21 cellular contexts compared by ENCODE assay signal in the genomic region with DNA sequence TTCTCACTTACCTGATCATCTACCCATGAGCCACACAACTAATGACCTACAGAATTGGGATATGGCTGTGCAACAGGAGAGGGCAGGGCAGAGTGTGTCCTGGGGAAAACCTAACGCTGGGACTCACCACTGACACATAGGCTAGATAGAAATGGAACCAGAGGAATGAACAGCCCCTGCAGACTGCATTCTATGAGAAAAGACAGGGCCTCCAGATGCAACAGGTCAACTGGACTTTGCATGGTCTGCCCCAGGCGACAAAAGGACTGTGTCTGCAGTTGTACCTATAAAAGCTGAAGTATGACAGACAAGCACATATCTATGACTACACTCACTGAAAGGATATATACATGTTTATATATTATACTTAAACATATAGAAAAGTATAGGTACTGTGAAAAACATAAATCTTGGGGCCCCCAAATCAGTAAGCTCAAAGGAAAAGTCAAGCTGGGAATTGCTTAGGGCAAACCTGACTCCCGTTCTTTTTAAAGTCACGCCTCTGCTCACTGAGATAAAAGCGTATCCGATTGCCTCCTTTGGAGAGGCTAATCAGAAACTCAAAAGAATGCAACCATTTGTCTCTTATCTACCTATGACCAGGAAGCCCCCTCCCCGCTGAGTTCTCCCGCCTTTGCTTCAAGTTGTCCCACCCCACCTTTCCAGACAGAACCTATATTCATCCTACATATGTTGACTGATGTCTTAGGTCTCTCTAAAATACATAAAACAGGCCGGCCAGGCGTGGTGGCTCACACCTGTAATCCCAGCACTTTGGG.
DNase-seq lines count a peak whose midpoint lies in the region; ATAC-seq and TF ChIP-seq lines count a peak whose summit lies in the region.
"Had no signal": no experiment of that assay in that cellular context is flagged by ENCODE, and none has a peak within 500 bp of the region (broad histone marks: within the 10 kb centered on the region; RNA-seq: fewer than 3 reads in every experiment).

No MANE protein-coding gene starts in this region.

- no peak for ATAC-seq in Panc1
- ATAC-seq: GM23338, HCT116 had no signal

- no peak for TF ChIP-seq CTCF in H9 (conservative IDR thresholded peaks at IDR 0.05)
- no peak for TF ChIP-seq CTCF in Panc1 (IDR thresholded peaks at IDR 0.05)
- TF ChIP-seq CTCF in endothelial cell (IDR thresholded peaks at IDR 0.05; ENCODE audit: unreplicated experiment) = no peak
- no peak for TF ChIP-seq CTCF in nephron progenitor cell (IDR thresholded peaks at IDR 0.05)
- no peak for TF ChIP-seq CTCF in adrenal gland (IDR thresholded peaks at IDR 0.05)

- H3T11ph ChIP-seq in H9 (ENCODE audit: low read length) = no peak overlapping the region

- H4K8ac ChIP-seq in H9 (replicated peaks; ENCODE audit: insufficient read length, low read depth, low read length) = no peak overlapping the region

- TF ChIP-seq POLR2A in adrenal gland (IDR thresholded peaks at IDR 0.05) = no peak

- peak overlapping the region; percentile 92 for H2AK5ac ChIP-seq in H9 (ENCODE audit: insufficient read length, low read length)

- DNase-seq in H9 = no peak
- no peak for DNase-seq in Panc1 (ENCODE audit: low read depth, low spot score)
- DNase-seq in endothelial cell (ENCODE audit: low spot score) = no peak
- DNase-seq in nephron progenitor cell = no peak
- no peak for DNase-seq in adrenal gland
- DNase-seq in activated T-helper 2 cell treated with anti-CD3 and anti-CD28 coated beads, Interferon-gamma antibody, Interleukin-2, Interleukin-4, amounts not matched to agents 10 μg/mL and 5 μg/mL and 100 μg/mL, durations not matched to agents 14 hours and 24 hours and 36 hours (ENCODE audit: low spot score) = no peak
- DNase-seq in OCI-M1 (lab: John Stamatoyannopoulos, UW) = no peak
- DNase-seq: Caco-2; CD4-positive, alpha-beta memory T cell; GF-D8; NCI-H1092 treated with DMSO at 0.1 percent for 48 hours; NCI-H1436 treated with DMSO at 0.1 percent for 48 hours; NCI-H1930; NCI-H226; NCI-H510A treated with DMSO at 0.1 percent for 48 hours; NCI-H748 treated with DMSO at 0.1 percent for 48 hours; SIG-M5; SK-N-SH had no signal

- BruUV-seq in Panc1 (replicated peaks; lab: Mats Ljungman, UMichigan) = no TSS peak

- no peak overlapping the region for H3K14ac ChIP-seq in H9 (ENCODE audit: insufficient read depth, low read length)

- POLR2A ChIA-PET in Panc1 (lab: Charles Lee) = no interaction called here

- H3K4me3 ChIP-seq in Panc1 (ENCODE audit: low read depth in 2 of 2, low read length in 2 of 2) (no peak overlapping the region), adrenal gland (no peak overlapping the region)
- H3K4me3 ChIP-seq: GM23338 had no signal

- H3K18ac ChIP-seq in H9 (ENCODE audit: insufficient read length, low read depth, low read length) = no peak overlapping the region

- no peak overlapping the region for H3K9ac ChIP-seq in H9 (ENCODE audit: extremely low read depth, insufficient read length, low read length)
- H3K9ac ChIP-seq: KMS-11, SK-N-SH had no signal

- no peak overlapping the region for H3K23ac ChIP-seq in H9 (ENCODE audit: insufficient read length, low read depth, low read length)

- H3K9me3 ChIP-seq in H9 (ENCODE audit: control insufficient read depth, low read depth, low read length) = no peaks in the 10 kb centered on the region
- no peaks in the 10 kb centered on the region for H3K9me3 ChIP-seq in Panc1 (ENCODE audit: control insufficient read depth, insufficient read depth, low read depth, low read length)
- H3K9me3 ChIP-seq in adrenal gland (replicated peaks in 1 of 3) = no peaks in the 10 kb centered on the region
- H3K9me3 ChIP-seq: Caco-2, SK-N-SH had no signal

- no peak overlapping the region for H3K56ac ChIP-seq in H9 (ENCODE audit: insufficient read length, low read depth, low read length)

- H3K9me3 Mint-ChIP-seq in H9 = peaks cover 0 to 2% of the 10 kb centered on the region in 2 experiments; a peak in 1 of 5 replicates
- H3K9me3 Mint-ChIP-seq in endothelial cell (ENCODE audit: unreplicated experiment) = no peaks in the 10 kb centered on the region
- peaks cover 5% of the 10 kb centered on the region for H3K9me3 Mint-ChIP-seq in nephron progenitor cell
- no peaks in the 10 kb centered on the region for H3K9me3 Mint-ChIP-seq in activated T-helper 2 cell treated with anti-CD3 and anti-CD28 coated beads, Interferon-gamma antibody, Interleukin-2, Interleukin-4, amounts not matched to agents 10 μg/mL and 5 μg/mL and 100 μg/mL, durations not matched to agents 14 hours and 24 hours and 36 hours
- H3K9me3 Mint-ChIP-seq: GM23338 had no signal

- H3K27me3 ChIP-seq in H9 (ENCODE audit: insufficient read depth, low read length) (no peaks in the 10 kb centered on the region), Panc1 (ENCODE audit: control insufficient read depth, insufficient read depth, low read length) (no peaks in the 10 kb centered on the region), adrenal gland (no peaks in the 10 kb centered on the region)

- H3K4ac ChIP-seq in H9 (ENCODE audit: low read depth, low read length) = no peak overlapping the region

- no peaks in the 10 kb centered on the region for H3K23me2 ChIP-seq in H9 (ENCODE audit: insufficient read length, low read depth, low read length, poor library complexity, severe bottlenecking)

- H3K4me1 ChIP-seq in H9 (ENCODE audit: insufficient read depth, low read length) (peaks cover 12% of the 10 kb centered on the region; the same call in 1 of the 2 replicates), Panc1 (ENCODE audit: control insufficient read depth, insufficient read depth, low read length) (peaks cover 43% of the 10 kb centered on the region), adrenal gland (replicated peaks in 1 of 2) (peaks cover 0 to 17% of the 10 kb centered on the region in 2 donors)

- no peaks in the 10 kb centered on the region for H4K20me1 ChIP-seq in H9 (ENCODE audit: control insufficient read depth, insufficient read depth, insufficient read length)

- H3K27me3 Mint-ChIP-seq in H9 (ENCODE audit: low read depth) (no peaks in the 10 kb centered on the region), endothelial cell (ENCODE audit: unreplicated experiment) (no peaks in the 10 kb centered on the region), nephron progenitor cell (ENCODE audit: low read depth, poor library complexity) (no peaks in the 10 kb centered on the region)
- peaks cover 4% of the 10 kb centered on the region for H3K27me3 Mint-ChIP-seq in activated T-helper 2 cell treated with anti-CD3 and anti-CD28 coated beads, Interferon-gamma antibody, Interleukin-2, Interleukin-4, amounts not matched to agents 10 μg/mL and 5 μg/mL and 100 μg/mL, durations not matched to agents 14 hours and 24 hours and 36 hours (ENCODE audit: low read depth)
- H3K27me3 Mint-ChIP-seq: CD4-positive, alpha-beta memory T cell had no signal

- H3K27ac ChIP-seq in H9 (ENCODE audit: insufficient read length, low read depth, low read length) (peak overlapping the region; percentile 37), Panc1 (ENCODE audit: low read length) (peak overlapping the region; percentile 31; the same call in 1 of the 2 replicates), adrenal gland (no peak overlapping the region)
- H3K27ac ChIP-seq: KMS-11 had no signal

- H3K4me1 Mint-ChIP-seq in H9 (peaks cover 38 to 53% of the 10 kb centered on the region in 2 experiments), endothelial cell (ENCODE audit: unreplicated experiment) (peaks cover 44% of the 10 kb centered on the region), nephron progenitor cell (peaks cover 46% of the 10 kb centered on the region)
- no peaks in the 10 kb centered on the region for H3K4me1 Mint-ChIP-seq in activated T-helper 2 cell treated with anti-CD3 and anti-CD28 coated beads, Interferon-gamma antibody, Interleukin-2, Interleukin-4, amounts not matched to agents 10 μg/mL and 5 μg/mL and 100 μg/mL, durations not matched to agents 14 hours and 24 hours and 36 hours (ENCODE audit: low read depth)
- H3K4me1 Mint-ChIP-seq: CD4-positive, alpha-beta memory T cell had no signal

- H3K4me2 ChIP-seq in H9 (ENCODE audit: insufficient read depth, insufficient read length, low read length) = no peak overlapping the region
- H3K4me2 ChIP-seq: GM23338, KMS-11, SK-N-SH had no signal

- CTCF ChIA-PET in Panc1 (lab: Charles Lee) = no interaction called here

- H2BK120ac ChIP-seq in H9 (ENCODE audit: low read depth, low read length, poor library complexity, severe bottlenecking) = no peak overlapping the region

- peak overlapping the region; percentile 85 for H4K5ac ChIP-seq in H9 (ENCODE audit: insufficient read length, low read depth, low read length)

- peak overlapping the region; percentile 5 to 92 (median 44); a peak in 5 of 7 replicates for H3K27ac Mint-ChIP-seq in H9
- H3K27ac Mint-ChIP-seq in endothelial cell (ENCODE audit: unreplicated experiment) = peak overlapping the region; percentile 25
- peak overlapping the region; percentile 91 for H3K27ac Mint-ChIP-seq in nephron progenitor cell
- H3K27ac Mint-ChIP-seq in activated T-helper 2 cell treated with anti-CD3 and anti-CD28 coated beads, Interferon-gamma antibody, Interleukin-2, Interleukin-4, amounts not matched to agents 10 μg/mL and 5 μg/mL and 100 μg/mL, durations not matched to agents 14 hours and 24 hours and 36 hours = no peak overlapping the region
- H3K27ac Mint-ChIP-seq: CD4-positive, alpha-beta memory T cell; GM23338 had no signal

- no CpG with 5 or more reads among the region's 10 CpGs for WGBS in H9 (ENCODE audit: extremely low coverage, insufficient read length, low lambda C conversion rate)
- WGBS in adrenal gland, 4 donors = 95 to 98% (median 97%) methylated on average over 10 of the region's 10 CpGs

- H2BK5ac ChIP-seq in H9 (ENCODE audit: insufficient read length, low read length) = no peak overlapping the region

- H3K36me3 Mint-ChIP-seq in H9 (ENCODE audit: insufficient read depth in 1 of 3, low read depth in 3 of 3) = no peaks in the 10 kb centered on the region; a peak in 1 of 7 replicates
- peaks cover 10% of the 10 kb centered on the region for H3K36me3 Mint-ChIP-seq in endothelial cell (ENCODE audit: low read depth, unreplicated experiment)
- H3K36me3 Mint-ChIP-seq in nephron progenitor cell (ENCODE audit: low read depth) = peaks cover 23% of the 10 kb centered on the region
- H3K36me3 Mint-ChIP-seq in activated T-helper 2 cell treated with anti-CD3 and anti-CD28 coated beads, Interferon-gamma antibody, Interleukin-2, Interleukin-4, amounts not matched to agents 10 μg/mL and 5 μg/mL and 100 μg/mL, durations not matched to agents 14 hours and 24 hours and 36 hours (ENCODE audit: low read depth) = no peaks in the 10 kb centered on the region

- H2BK20ac ChIP-seq in H9 (ENCODE audit: low read depth, low read length, poor library complexity, severe bottlenecking) = no peak overlapping the region

- no peak overlapping the region for H2BK15ac ChIP-seq in H9 (ENCODE audit: low read depth, low read length)

- H2AFZ ChIP-seq in H9 (ENCODE audit: low read length) = no peak overlapping the region
- H2AFZ ChIP-seq: GM23338 had no signal

- H3K79me2 ChIP-seq in H9 (ENCODE audit: insufficient read depth, low read length) = peaks cover 5% of the 10 kb centered on the region; the same call in 1 of the 2 replicates

- H2BK12ac ChIP-seq in H9 (ENCODE audit: insufficient read length, low read depth, low read length) = no peak overlapping the region

- intact Hi-C loops in Panc1 (cut with micrococcal nuclease; ENCODE audit: unreplicated experiment) = no loop called here
- intact Hi-C loops in adrenal gland (cut with DNase I) = loop anchor here in 1 of 2 donors (5.0 kb wide), 1 partner anchor 58 kb away; no protein-coding TSS in a partner anchor
- intact Hi-C loops in activated T-helper 2 cell treated with anti-CD3 and anti-CD28 coated beads, Interferon-gamma antibody, Interleukin-2, Interleukin-4, amounts not matched to agents 10 μg/mL and 5 μg/mL and 100 μg/mL, durations not matched to agents 14 hours and 24 hours and 36 hours (cut with micrococcal nuclease) = no loop called here

- in situ Hi-C loops in Panc1 (cut with HindIII; ENCODE audit: low pct_unique_long_range_greater_than_20kb, low sequenced_read_pairs) = no loop called here

- H3K4me3 Mint-ChIP-seq in H9 (no peak overlapping the region), endothelial cell (ENCODE audit: unreplicated experiment) (no peak overlapping the region), nephron progenitor cell (no peak overlapping the region)
- H3K4me3 Mint-ChIP-seq in activated T-helper 2 cell treated with anti-CD3 and anti-CD28 coated beads, Interferon-gamma antibody, Interleukin-2, Interleukin-4, amounts not matched to agents 10 μg/mL and 5 μg/mL and 100 μg/mL, durations not matched to agents 14 hours and 24 hours and 36 hours (ENCODE audit: low read depth) = no peak overlapping the region
- H3K4me3 Mint-ChIP-seq: CD4-positive, alpha-beta memory T cell; GM23338 had no signal

- H3K36me3 ChIP-seq in Panc1 (ENCODE audit: control insufficient read depth, insufficient read depth, low read length) (no peaks in the 10 kb centered on the region), adrenal gland (replicated peaks in 1 of 2) (no peaks in the 10 kb centered on the region)

- H4K91ac ChIP-seq in H9 (ENCODE audit: insufficient read length, low read depth, low read length) = no peak overlapping the region

- H3K79me1 ChIP-seq in H9 (ENCODE audit: insufficient read depth, low read depth, low read length, poor library complexity, severe bottlenecking) = peaks cover 3% of the 10 kb centered on the region

Comparison
In these comparisons a context has a peak if more than half of its experiments do, and no peak if none do; other contexts are left out.
1. H3K27ac ChIP-seq: peak in H9 (single experiment) and Panc1 (single experiment); none in adrenal gland (0 of 5).